ENCODE assay signal across 8 cellular contexts in the genomic region with DNA sequence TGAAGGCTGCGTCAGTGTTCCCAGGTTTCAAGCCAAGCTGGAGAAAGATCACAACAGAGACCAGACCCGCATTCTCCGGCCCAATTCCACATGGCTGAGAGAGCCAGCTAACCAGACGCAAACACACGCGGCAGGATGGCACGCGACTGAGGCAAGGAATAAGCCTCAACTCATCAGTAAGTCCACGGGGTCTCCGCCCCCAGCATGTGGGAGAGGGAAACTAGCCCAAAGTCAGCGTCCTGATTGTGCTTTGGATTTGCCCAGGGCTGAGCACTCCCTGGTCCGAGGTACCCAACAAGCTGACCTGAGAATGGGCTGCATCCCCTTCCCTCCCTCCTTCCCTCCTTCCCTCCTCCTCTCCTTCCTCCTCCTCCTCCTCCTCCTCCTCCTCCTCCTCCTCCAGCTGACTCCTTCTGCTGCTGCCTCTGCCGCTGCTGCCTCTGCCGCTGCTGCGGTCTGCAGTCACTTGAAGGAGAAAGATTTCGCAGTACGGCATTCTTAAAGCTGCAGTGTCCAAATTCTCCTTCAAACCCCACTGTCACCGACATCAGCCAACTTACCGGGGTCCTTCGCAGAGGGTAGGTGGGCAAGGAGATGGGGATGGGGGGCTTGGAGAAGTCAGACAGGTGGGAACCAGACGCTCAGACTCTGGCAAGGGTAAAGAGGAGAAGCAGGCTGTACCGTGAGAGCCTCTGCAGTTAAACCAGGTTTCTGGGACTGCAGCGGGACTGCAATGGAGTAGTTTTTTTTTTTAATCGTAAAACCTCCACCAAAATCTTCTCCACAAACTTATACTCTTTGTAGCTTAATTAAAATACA. TPM values are rescaled to one million over a fixed set of nuclear protein-coding genes. Genes with fewer than 3 reads are reported as not detected.
A peak's percentile ranks its signal among the peaks of the same experiment; 100 is the strongest.
DNase-seq lines count a peak whose midpoint lies in the region; ATAC-seq, FAIRE-seq and TF ChIP-seq lines count a peak whose summit lies in the region.

No MANE protein-coding gene starts in this region.

- 3 to 4% (median 3%) methylated on average over 22 to 24 of the region's 24 CpGs for WGBS in small intestine, 3 donors

- no peaks in the 10 kb centered on the region for H3K27me3 ChIP-seq in Caco-2 (replicated peaks; ENCODE audit: control insufficient read depth, insufficient read depth, low read length)
- peaks cover 21% of the 10 kb centered on the region for H3K27me3 ChIP-seq in bronchial epithelial cell (ENCODE audit: control insufficient read depth, insufficient read depth, low read length)
- H3K27me3 ChIP-seq in uterus, result no peaks in the 10 kb centered on the region
- peaks cover 7 to 35% of the 10 kb centered on the region in 2 donors for H3K27me3 ChIP-seq in small intestine (ENCODE audit: control insufficient read depth in 2 of 2, insufficient read depth in 2 of 2, low read length in 2 of 2)

- H3K9me3 Mint-ChIP-seq in Caco-2 (ENCODE audit: unreplicated experiment) (no peaks in the 10 kb centered on the region), mesothelial cell of epicardium (no peaks in the 10 kb centered on the region)

- no TSS peak for BruUV-seq in Caco-2 (replicated peaks; lab: Mats Ljungman, UMichigan)

- POLR2A ChIA-PET in Caco-2 (lab: Charles Lee), result interaction anchor here (0.6 kb wide), 1 partner anchor 286 kb away, joined by 13 read pairs; no protein-coding TSS in a partner anchor

- no peak for FAIRE-seq in bronchial epithelial cell (lab: Jason Lieb, UNC)
- FAIRE-seq in small intestine (lab: Jason Lieb, UNC), result no peak

- intact Hi-C loops in Caco-2 (cut with micrococcal nuclease; ENCODE audit: unreplicated experiment) (no loop called here), uterus (cut with DNase I; ENCODE audit: low total_unique reads) (no loop called here)

- H3K4me1 Mint-ChIP-seq in Caco-2 (ENCODE audit: low read depth, unreplicated experiment) (peaks cover 5% of the 10 kb centered on the region), mesothelial cell of epicardium (peaks cover 21% of the 10 kb centered on the region)

- TF ChIP-seq CTCF in Caco-2 (IDR thresholded peaks at IDR 0.05; ENCODE audit: insufficient read depth in 1 of 2, low read depth in 1 of 2, low read length in 1 of 2, severe bottlenecking in 1 of 2, unreplicated experiment in 1 of 2), result no peak
- no peak for TF ChIP-seq CTCF in bronchial epithelial cell (IDR thresholded peaks at IDR 0.05; ENCODE audit: insufficient read depth, low read length, severe bottlenecking)
- TF ChIP-seq CTCF in mesothelial cell of epicardium (IDR thresholded peaks at IDR 0.05; ENCODE audit: unreplicated experiment), result no peak
- TF ChIP-seq CTCF in uterus (IDR thresholded peaks at IDR 0.05), result no peak

- ATAC-seq in HG03469 (IDR thresholded peaks at IDR 0.05; ENCODE audit: unreplicated experiment) (no peak), GM18505 (IDR thresholded peaks at IDR 0.05; ENCODE audit: unreplicated experiment) (no peak)

- H3K27ac Mint-ChIP-seq in Caco-2 (ENCODE audit: unreplicated experiment) (no peak overlapping the region), mesothelial cell of epicardium (no peak overlapping the region)

- no peaks in the 10 kb centered on the region for H3K27me3 Mint-ChIP-seq in Caco-2 (ENCODE audit: insufficient read depth, unreplicated experiment)
- peaks cover 96% of the 10 kb centered on the region for H3K27me3 Mint-ChIP-seq in mesothelial cell of epicardium (ENCODE audit: low read depth)

- H3K36me3 Mint-ChIP-seq in Caco-2 (ENCODE audit: insufficient read depth, unreplicated experiment), result no peaks in the 10 kb centered on the region
- H3K36me3 Mint-ChIP-seq in mesothelial cell of epicardium, result no peaks in the 10 kb centered on the region

- peak overlapping the region; percentile 20 for H3K4me3 ChIP-seq in Caco-2 (ENCODE audit: low read depth, low read length)
- H3K4me3 ChIP-seq in bronchial epithelial cell (ENCODE audit: low read depth, low read length), result peak overlapping the region; percentile 18
- peak overlapping the region; percentile 21 to 38 for H3K4me3 ChIP-seq in uterus
- H3K4me3 ChIP-seq in small intestine (ENCODE audit: low read depth in 1 of 2, low read length in 2 of 2), result no peak overlapping the region

- no peaks in the 10 kb centered on the region for H3K36me3 ChIP-seq in Caco-2 (ENCODE audit: control insufficient read depth, insufficient read depth, low read length)
- H3K36me3 ChIP-seq in bronchial epithelial cell (ENCODE audit: control insufficient read depth, insufficient read depth, low read length), result no peaks in the 10 kb centered on the region
- no peaks in the 10 kb centered on the region for H3K36me3 ChIP-seq in uterus
- H3K36me3 ChIP-seq in small intestine (ENCODE audit: control insufficient read depth in 2 of 2, insufficient read depth in 2 of 2, low read length in 2 of 2), result no peaks in the 10 kb centered on the region

- H3K4me1 ChIP-seq in Caco-2 (peaks cover 21% of the 10 kb centered on the region), uterus (no peaks in the 10 kb centered on the region), small intestine (ENCODE audit: control insufficient read depth in 2 of 2, insufficient read depth in 1 of 2, low read depth in 1 of 2, low read length in 1 of 2) (peaks cover 0 to 2% of the 10 kb centered on the region in 2 donors)

- peak overlapping the region; percentile 75 for H3K4me3 Mint-ChIP-seq in Caco-2 (ENCODE audit: unreplicated experiment)
- H3K4me3 Mint-ChIP-seq in mesothelial cell of epicardium, result peak overlapping the region; percentile 68

- CTCF ChIA-PET in Caco-2 (lab: Charles Lee), result interaction anchor here (0.6 to 1.5 kb wide), 7 partner anchors 33 to 614 kb away, joined by 3 to 7 read pairs (median 3); partner anchors contain the start of gene H6PD

- TF ChIP-seq POLR2A in uterus (IDR thresholded peaks at IDR 0.05) (no peak), GM18505 (IDR thresholded peaks at IDR 0.05; ENCODE audit: borderline replicate concordance, extremely low read depth, insufficient read depth, insufficient read length) (no peak)

- H3K27ac ChIP-seq in uterus (peak overlapping the region; percentile 7 to 50), small intestine (ENCODE audit: low read depth in 1 of 2, low read length in 1 of 2) (no peak overlapping the region)

- H3K9me3 ChIP-seq in Caco-2 (no peaks in the 10 kb centered on the region), uterus (no peaks in the 10 kb centered on the region), small intestine (ENCODE audit: control insufficient read depth, low read depth) (no peaks in the 10 kb centered on the region)

- DNase-seq in Caco-2 (peak in 1 of 2 experiments; percentile 15), M059J (ENCODE audit: low read depth) (peak; percentile 69), bronchial epithelial cell (ENCODE audit: low read depth) (peak; percentile 32), mesothelial cell of epicardium (ENCODE audit: low spot score in 2 of 2, unreplicated experiment in 2 of 2) (no peak), uterus (peak in 1 of 2 donors; percentile 57), small intestine (no peak)

RNA-seq across cellular contexts. Expression of gene H6PD, which starts 32.9 kb away (rescaled TPM):
- total RNA-seq in Caco-2 (2022) (10.1 and 13.0 TPM in 2 replicates), bronchial epithelial cell (5.5 and 9.9 TPM in 2 replicates), mesothelial cell of epicardium (71.2 to 74.6 TPM (median 73.1 TPM) in 3 replicates), uterus (100 to 1,000 TPM in 1 of 4 donors, 10 to 100 TPM in 3; 28.4 to 107 (median 49.7) TPM)
- total RNA-seq in M059J (2014; rRNA removed; shearing (Covaris generic)), result 7.7 and 15.9 TPM in 2 replicates
- polyA plus RNA-seq in small intestine, result 10 to 100 TPM in 1 of 3 donors, 1 to 10 TPM in 2; 2.7 to 25.8 (median 2.9) TPM

Comparison
In these comparisons a context has a peak if more than half of its experiments do, and no peak if none do; other contexts are left out.
1. DNase-seq: peak in M059J (single experiment) and bronchial epithelial cell (single experiment); none in mesothelial cell of epicardium (0 of 2) and small intestine (single experiment).
2. H3K4me3 ChIP-seq: peak in Caco-2 (single experiment), bronchial epithelial cell (single experiment) and uterus (2 of 2); none in small intestine (0 of 2).
3. H3K27ac ChIP-seq: peak in uterus (2 of 2); none in small intestine (0 of 2).